In the genomic region with DNA sequence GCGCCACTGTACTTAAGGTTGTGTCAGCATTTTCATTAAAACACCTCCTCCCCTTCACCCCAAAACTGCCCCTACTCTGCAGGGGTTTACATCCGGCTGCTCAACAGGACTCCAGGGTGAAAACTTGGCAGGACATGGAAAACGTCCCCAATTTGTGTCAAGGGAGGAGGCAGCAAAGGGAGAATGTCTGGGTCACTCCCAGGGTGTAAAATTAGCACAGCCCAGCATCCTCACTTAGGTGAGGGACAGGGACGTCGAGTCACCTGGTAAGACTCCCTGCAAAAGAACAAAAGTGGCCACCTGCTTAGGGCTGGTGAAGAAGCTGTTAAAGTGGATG, we compare ENCODE assay signal across 10 cellular contexts.
DNase-seq lines count a peak whose midpoint lies in the region; ATAC-seq, FAIRE-seq and TF ChIP-seq lines count a peak whose summit lies in the region.
"Had no signal": no experiment of that assay in that cellular context is flagged by ENCODE, and none has a peak within 500 bp of the region (broad histone marks: within the 10 kb centered on the region; RNA-seq: fewer than 3 reads in every experiment).

No MANE protein-coding gene starts in this region.

- H2AK5ac ChIP-seq in H1 (ENCODE audit: low read depth, low read length) = no peak overlapping the region

- peaks cover 100% of the 10 kb centered on the region for H3K4me1 Mint-ChIP-seq in CD8-positive, alpha-beta T cell (ENCODE audit: low read depth)

- H3K18ac ChIP-seq in H1 (ENCODE audit: extremely low read depth, low read length) = no peak overlapping the region; the same call in 1 of the 2 replicates

- H4K8ac ChIP-seq in H1 (ENCODE audit: extremely low read depth, insufficient read depth, low read length) = no peak overlapping the region

- no peak overlapping the region for H3K56ac ChIP-seq in H1 (replicated peaks; ENCODE audit: insufficient read length, low read depth, low read length)

- POLR2A ChIA-PET in CD8-positive, alpha-beta T cell (lab: Charles Lee) = interaction anchor here (0.6 to 2.4 kb wide), 5 partner anchors 9 to 43 kb away, joined by 3 to 7 read pairs (median 4); no protein-coding TSS in a partner anchor
- POLR2A ChIA-PET in H1 (lab: Charles Lee; ENCODE audit: partially characterized antibody) = no interaction called here

- WGBS in H1 (ENCODE audit: extremely low coverage in 1 of 2, insufficient coverage in 1 of 2, insufficient read length in 1 of 2, insufficient replicate concordance in 2 of 2, low coverage in 1 of 2, low lambda C conversion rate in 2 of 2, missing lambda C conversion rate in 1 of 2), 2 experiments = 38% methylated on average over 5 of the region's 5 CpGs; no CpG with 5 or more reads in 1 of the 2 experiments
- 62% methylated on average over 5 of the region's 5 CpGs for WGBS in prostate gland

- no peak overlapping the region for H3K23ac ChIP-seq in H1 (ENCODE audit: insufficient read length)

- no peak overlapping the region for H2BK120ac ChIP-seq in H1 (replicated peaks; ENCODE audit: low read depth, low read length)

- peaks cover 21% of the 10 kb centered on the region for H3K36me3 ChIP-seq in CD8-positive, alpha-beta T cell (ENCODE audit: insufficient read depth, low read length)
- peaks cover 79% of the 10 kb centered on the region for H3K36me3 ChIP-seq in OCI-LY3 (replicated peaks; ENCODE audit: low read depth, low read length)
- H3K36me3 ChIP-seq in H1 (ENCODE audit: control insufficient read depth in 2 of 4, insufficient read depth in 4 of 4, low read length in 3 of 4) = peaks cover 0 to 3% (median 0%) of the 10 kb centered on the region in 4 experiments; a peak in 1 of 8 replicates
- H3K36me3 ChIP-seq in prostate gland = no peaks in the 10 kb centered on the region
- H3K36me3 ChIP-seq in HAP-1 (replicated peaks) = no peaks in the 10 kb centered on the region

- H3K23me2 ChIP-seq in H1 (ENCODE audit: low read depth, low read length) = no peaks in the 10 kb centered on the region

- H4K5ac ChIP-seq in H1 (ENCODE audit: insufficient read length, low read depth, low read length) = no peak overlapping the region

- peaks cover 99% of the 10 kb centered on the region for H4K20me1 ChIP-seq in OCI-LY3 (ENCODE audit: insufficient read depth, low read length)
- peaks cover 0 to 3% of the 10 kb centered on the region in 2 experiments for H4K20me1 ChIP-seq in H1 (replicated peaks in 1 of 2; ENCODE audit: control insufficient read depth in 1 of 2, insufficient read depth in 2 of 2, low read length in 2 of 2)

- no peaks in the 10 kb centered on the region for H3K79me1 ChIP-seq in H1 (ENCODE audit: low read depth, low read length)

- no peak for FAIRE-seq in H1 (lab: Jason Lieb, UNC)

- H3K4me3 ChIP-seq in CD8-positive, alpha-beta T cell (ENCODE audit: low read depth, low read length) = no peak overlapping the region
- H3K4me3 ChIP-seq in OCI-LY3 (ENCODE audit: low read length) (no peak overlapping the region), H1 (ENCODE audit: extremely low read depth in 1 of 4, insufficient read depth in 2 of 4, low read depth in 3 of 4, low read length in 4 of 4) (no peak overlapping the region), prostate gland (no peak overlapping the region), HAP-1 (no peak overlapping the region)

- peak overlapping the region; percentile 97 for H3K27ac Mint-ChIP-seq in CD8-positive, alpha-beta T cell

- ATAC-seq in CD8-positive, alpha-beta T cell = no peak
- no peak for ATAC-seq in GM18519 (IDR thresholded peaks at IDR 0.05; ENCODE audit: low FRiP score, unreplicated experiment)
- no peak for ATAC-seq in GM18867 (IDR thresholded peaks at IDR 0.05; ENCODE audit: unreplicated experiment)

- TF ChIP-seq POLR2A in H1 (IDR thresholded peaks at IDR 0.05; ENCODE audit: control extremely low read depth in 1 of 2, low read depth in 2 of 2, low read length in 2 of 2) (no peak), prostate gland (IDR thresholded peaks at IDR 0.05) (no peak)

- H2AFZ ChIP-seq in OCI-LY3 (ENCODE audit: low read depth, low read length) (no peak overlapping the region), H1 (ENCODE audit: low read length) (no peak overlapping the region)

- in situ Hi-C loops in HAP-1 (cut with MboI; ENCODE audit: low sequenced_read_pairs) = no loop called here

- H3K36me3 Mint-ChIP-seq in CD8-positive, alpha-beta T cell = peaks cover 95% of the 10 kb centered on the region

- H4K91ac ChIP-seq in H1 (replicated peaks; ENCODE audit: insufficient read length, low read length) = no peak overlapping the region

- no peak for TF ChIP-seq RAD21 in H1 (IDR thresholded peaks at IDR 0.05 in 1 of 2, conservative IDR thresholded peaks at IDR 0.05 in 1 of 2; ENCODE audit: low read depth in 2 of 2, low read length in 2 of 2)

- intact Hi-C loops in CD8-positive, alpha-beta T cell (cut with DNase I, micrococcal nuclease) = loop anchor here (1.0 to 2.0 kb wide), 3 partner anchors 11 to 18 kb away; no protein-coding TSS in a partner anchor
- intact Hi-C loops in prostate gland (cut with DNase I) = no loop called here

- H3K9me3 Mint-ChIP-seq in CD8-positive, alpha-beta T cell = no peaks in the 10 kb centered on the region

- peak overlapping the region; percentile 46 for H3K4me3 Mint-ChIP-seq in CD8-positive, alpha-beta T cell

- H2BK5ac ChIP-seq in H1 (ENCODE audit: low read depth, low read length) = no peak overlapping the region

- CTCF ChIA-PET in CD8-positive, alpha-beta T cell (lab: Charles Lee) = interaction anchor here (1.3 kb wide), 1 partner anchor 11 kb away, joined by 3 read pairs; no protein-coding TSS in a partner anchor
- CTCF ChIA-PET in H1 (lab: Charles Lee; ENCODE audit: partially characterized antibody) = interaction anchor here (0.8 to 1.5 kb wide), 2 partner anchors 10 to 29 kb away, joined by 3 to 4 read pairs; no protein-coding TSS in a partner anchor

- no peak for TF ChIP-seq CTCF in CD8-positive, alpha-beta T cell (IDR thresholded peaks at IDR 0.05)
- TF ChIP-seq CTCF in OCI-LY3 (IDR thresholded peaks at IDR 0.05; ENCODE audit: low read depth, low read length) (no peak), H1 (IDR thresholded peaks at IDR 0.05; ENCODE audit: control extremely low read depth in 1 of 3, insufficient read depth in 1 of 3, low read depth in 1 of 3, low read length in 3 of 3) (no peak), prostate gland (IDR thresholded peaks at IDR 0.05) (no peak)

- peak overlapping the region; percentile 77 for H3K4me2 ChIP-seq in OCI-LY3 (ENCODE audit: low read length)
- peak overlapping the region; percentile 53 to 63; a peak in 2 of 4 replicates for H3K4me2 ChIP-seq in H1 (ENCODE audit: insufficient read depth in 1 of 2, low read depth in 2 of 2, low read length in 2 of 2)

- H3K79me2 ChIP-seq in OCI-LY3 (ENCODE audit: low read length) (peaks cover 100% of the 10 kb centered on the region), H1 (ENCODE audit: control insufficient read depth in 1 of 2, insufficient read depth in 2 of 2, low read length in 2 of 2) (peaks cover 0 to 9% of the 10 kb centered on the region in 2 experiments; a peak in 1 of 4 replicates)

- no peak overlapping the region for H2BK12ac ChIP-seq in H1 (ENCODE audit: low read depth, low read length)

- peak overlapping the region; percentile 53 for H3K4ac ChIP-seq in H1 (replicated peaks; ENCODE audit: insufficient read length, low read depth, low read length)

- no peaks in the 10 kb centered on the region for H3K27me3 Mint-ChIP-seq in CD8-positive, alpha-beta T cell (ENCODE audit: low read depth)

- H3K14ac ChIP-seq in H1 (ENCODE audit: insufficient read length) = no peak overlapping the region

- TF ChIP-seq EP300 in H1 (IDR thresholded peaks at IDR 0.05; ENCODE audit: borderline replicate concordance in 1 of 2, low read depth in 2 of 2, low read length in 2 of 2) = no peak

- H3K27me3 ChIP-seq in CD8-positive, alpha-beta T cell (ENCODE audit: insufficient read depth, low read length) = no peaks in the 10 kb centered on the region
- H3K27me3 ChIP-seq in OCI-LY3 (ENCODE audit: low read depth, low read length) (no peaks in the 10 kb centered on the region), H1 (replicated peaks in 1 of 4; ENCODE audit: control insufficient read depth in 3 of 4, extremely low read depth in 1 of 4, insufficient read depth in 3 of 4, low read length in 3 of 4) (no peaks in the 10 kb centered on the region), prostate gland (replicated peaks; ENCODE audit: insufficient read depth) (no peaks in the 10 kb centered on the region), HAP-1 (ENCODE audit: low read depth) (no peaks in the 10 kb centered on the region)

- H3K9me3 ChIP-seq in CD8-positive, alpha-beta T cell (ENCODE audit: low read length) = no peaks in the 10 kb centered on the region
- H3K9me3 ChIP-seq in OCI-LY3 (ENCODE audit: insufficient read depth, low read length) (no peaks in the 10 kb centered on the region), H1 (ENCODE audit: insufficient read depth in 2 of 2, low read depth in 1 of 2, low read length in 1 of 2) (no peaks in the 10 kb centered on the region), prostate gland (no peaks in the 10 kb centered on the region), HAP-1 (no peaks in the 10 kb centered on the region)

- no peak overlapping the region for H2BK15ac ChIP-seq in H1 (ENCODE audit: low read length)

- H3K9ac ChIP-seq in OCI-LY3 (ENCODE audit: low read length) (no peak overlapping the region), H1 (replicated peaks in 1 of 4; ENCODE audit: extremely low read depth in 1 of 4, low read depth in 3 of 4, low read length in 3 of 4) (no peak overlapping the region)

- no peak for DNase-seq in CD8-positive, alpha-beta T cell
- DNase-seq in H1 (ENCODE audit: low read depth in 1 of 2, low spot score in 2 of 2) (no peak), prostate gland (ENCODE audit: low spot score) (no peak), HAP-1 (ENCODE audit: low spot score in 2 of 2) (no peak), DMS79 (lab: John Stamatoyannopoulos, UW) (no peak)
- DNase-seq: H7, NCI-H1105 had no signal

- peak overlapping the region; percentile 10 for H3K27ac ChIP-seq in CD8-positive, alpha-beta T cell (ENCODE audit: low read depth, low read length)
- peak overlapping the region; percentile 81 for H3K27ac ChIP-seq in OCI-LY3 (ENCODE audit: low read length)
- no peak overlapping the region for H3K27ac ChIP-seq in H1 (ENCODE audit: low read depth, low read length)
- peak overlapping the region; percentile 81 to 96 for H3K27ac ChIP-seq in prostate gland

- H3K4me1 ChIP-seq in CD8-positive, alpha-beta T cell (ENCODE audit: insufficient read depth, low read length) = peaks cover 96% of the 10 kb centered on the region
- H3K4me1 ChIP-seq in OCI-LY3 (ENCODE audit: low read length) (peaks cover 100% of the 10 kb centered on the region), H1 (replicated peaks in 1 of 4; ENCODE audit: control insufficient read depth in 3 of 4, insufficient read depth in 4 of 4, low read length in 3 of 4) (peaks cover 14 to 59% (median 49%) of the 10 kb centered on the region in 4 experiments), prostate gland (replicated peaks) (peaks cover 41% of the 10 kb centered on the region), HAP-1 (peaks cover 76% of the 10 kb centered on the region)

- no peak overlapping the region; the same call in 1 of the 2 replicates for H2BK20ac ChIP-seq in H1 (ENCODE audit: low read length)
